ENCODE assay signal across 1 cellular context in genomic region chr16:75462804-75463203, GRCh38.
TF ChIP-seq lines count a peak whose summit lies in the region.

No MANE protein-coding gene starts in this region.

TF ChIP-seq in IMR-90, 13 proteins besides CTCF, POLR2A, EP300 and RAD21:
- TF ChIP-seq USF2 (IDR thresholded peaks at IDR 0.05; ENCODE audit: low read depth, low read length) (peak; percentile 60), ELK1 (IDR thresholded peaks at IDR 0.05; ENCODE audit: borderline replicate concordance, low read depth, low read length) (no peak), MXI1 (IDR thresholded peaks at IDR 0.05; ENCODE audit: borderline replicate concordance, low read depth, low read length) (no peak)
